16 cellular contexts compared by ENCODE assay signal in the genomic region with DNA sequence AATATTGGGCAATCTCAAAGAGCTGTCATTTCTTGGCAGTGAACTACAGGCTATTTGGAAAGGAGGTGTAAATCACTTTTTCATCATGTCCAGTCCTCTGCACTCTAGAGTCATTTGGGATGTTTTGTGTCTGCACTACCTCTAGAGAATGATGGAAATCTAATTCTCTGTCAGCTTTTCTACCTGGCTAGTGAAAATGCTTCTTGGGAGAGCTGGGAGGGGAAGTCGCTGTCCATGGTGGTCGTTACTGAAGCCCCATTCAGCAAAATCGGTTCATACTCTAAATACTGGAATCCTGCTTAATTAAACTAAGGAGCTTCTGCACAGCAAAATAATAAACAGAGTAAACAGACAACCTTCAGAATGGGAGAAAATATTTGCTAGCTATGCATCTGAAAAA.
A peak's percentile ranks its signal among the peaks of the same experiment; 100 is the strongest.
DNase-seq lines count a peak whose midpoint lies in the region; ATAC-seq and TF ChIP-seq lines count a peak whose summit lies in the region.
"Had no signal": no experiment of that assay in that cellular context is flagged by ENCODE, and none has a peak within 500 bp of the region (broad histone marks: within the 10 kb centered on the region; RNA-seq: fewer than 3 reads in every experiment).

No MANE protein-coding gene starts in this region.

- no peak overlapping the region for H3K27ac Mint-ChIP-seq in nephron

- H3K4me3 ChIP-seq in Karpas-422 (ENCODE audit: low read length) (no peak overlapping the region), heart right ventricle (no peak overlapping the region)
- H3K4me3 ChIP-seq: colonic mucosa, heart left ventricle, pancreas, testis had no signal

- no peak overlapping the region for H3K4me2 ChIP-seq in Karpas-422 (ENCODE audit: low read depth, low read length, poor library complexity, severe bottlenecking)

- peak overlapping the region; percentile 7 to 53 (median 43) for H3K4me3 Mint-ChIP-seq in nephron

- WGBS in heart right ventricle, 2 donors = 13 to 16% methylated on average over 3 of the region's 3 CpGs

- no peak overlapping the region for H2AFZ ChIP-seq in Karpas-422 (ENCODE audit: low read length)

- peaks cover 13% of the 10 kb centered on the region for H3K4me1 Mint-ChIP-seq in nephron

- H3K27ac ChIP-seq in Karpas-422 (ENCODE audit: low read length) (no peak overlapping the region), heart right ventricle (no peak overlapping the region)
- H3K27ac ChIP-seq: colonic mucosa, heart left ventricle, pancreas, testis, WERI-Rb-1 had no signal

- H3K36me3 ChIP-seq in Karpas-422 (ENCODE audit: insufficient read depth, low read length) (no peaks in the 10 kb centered on the region), heart right ventricle (no peaks in the 10 kb centered on the region)
- H3K36me3 ChIP-seq: colonic mucosa, heart left ventricle, pancreas, WERI-Rb-1 had no signal

- no peaks in the 10 kb centered on the region for H3K79me2 ChIP-seq in Karpas-422 (ENCODE audit: low read length)

- no peak for TF ChIP-seq CTCF in nephron (IDR thresholded peaks at IDR 0.05; ENCODE audit: unreplicated experiment in 3 of 3)
- TF ChIP-seq CTCF in heart right ventricle (IDR thresholded peaks at IDR 0.05) = no peak

- intact Hi-C loops in heart right ventricle (cut with DNase I) = no loop called here

- H3K4me1 ChIP-seq in Karpas-422 (ENCODE audit: low read length) (no peaks in the 10 kb centered on the region), heart right ventricle (peaks cover 0 to 11% (median 0%) of the 10 kb centered on the region in 9 donors)
- H3K4me1 ChIP-seq: colonic mucosa had no signal

- H3K9me2 ChIP-seq in Karpas-422 (replicated peaks; ENCODE audit: insufficient read depth, low read length) = no peaks in the 10 kb centered on the region

- H3K27me3 Mint-ChIP-seq in nephron (ENCODE audit: low read depth) = peaks cover 72% of the 10 kb centered on the region

- no peaks in the 10 kb centered on the region for H3K27me3 ChIP-seq in Karpas-422 (ENCODE audit: low read length)
- peaks cover 4 to 66% (median 51%) of the 10 kb centered on the region in 7 donors for H3K27me3 ChIP-seq in heart right ventricle
- H3K27me3 ChIP-seq: testis had no signal

- peaks cover 3% of the 10 kb centered on the region for H3K9me3 Mint-ChIP-seq in nephron

- DNase-seq in ELF-1 (ENCODE audit: low read depth, low spot score) (peak; percentile 22), Karpas-422 (peak; percentile 28), dermis microvascular lymphatic vessel endothelial cell (ENCODE audit: low read depth in 2 of 2) (peak; percentile 15 to 35), HK-2 (ENCODE audit: unreplicated experiment) (no peak), heart right ventricle (no peak)
- DNase-seq: amniotic stem cell, colonic mucosa, heart left ventricle, NCI-H2171, pancreas, RPMI8226, small intestine, testis, WERI-Rb-1 had no signal

- no peak overlapping the region for H3K9ac ChIP-seq in Karpas-422 (ENCODE audit: low read length)

- no peaks in the 10 kb centered on the region for H4K20me1 ChIP-seq in Karpas-422 (ENCODE audit: insufficient read depth, low read depth, low read length)

- H3K36me3 Mint-ChIP-seq in nephron (ENCODE audit: low read depth) = no peaks in the 10 kb centered on the region

- no peaks in the 10 kb centered on the region for H3K9me3 ChIP-seq in Karpas-422 (ENCODE audit: low read length)
- H3K9me3 ChIP-seq in heart right ventricle = peaks cover 0 to 3% (median 0%) of the 10 kb centered on the region in 11 donors
- H3K9me3 ChIP-seq: colonic mucosa, heart left ventricle, pancreas, testis had no signal

- ATAC-seq in HG02938 (IDR thresholded peaks at IDR 0.05; ENCODE audit: unreplicated experiment) (no peak), heart right ventricle (no peak)
- ATAC-seq: heart left ventricle, pancreas had no signal

Comparison
In these comparisons a context has a peak if more than half of its experiments do, and no peak if none do; other contexts are left out.
1. DNase-seq: peak in ELF-1 (single experiment), Karpas-422 (single experiment) and dermis microvascular lymphatic vessel endothelial cell (2 of 2); none in HK-2 (single experiment) and heart right ventricle (0 of 2).